Comparison of ENCODE assay signal across 34 cellular contexts in the genomic region with DNA sequence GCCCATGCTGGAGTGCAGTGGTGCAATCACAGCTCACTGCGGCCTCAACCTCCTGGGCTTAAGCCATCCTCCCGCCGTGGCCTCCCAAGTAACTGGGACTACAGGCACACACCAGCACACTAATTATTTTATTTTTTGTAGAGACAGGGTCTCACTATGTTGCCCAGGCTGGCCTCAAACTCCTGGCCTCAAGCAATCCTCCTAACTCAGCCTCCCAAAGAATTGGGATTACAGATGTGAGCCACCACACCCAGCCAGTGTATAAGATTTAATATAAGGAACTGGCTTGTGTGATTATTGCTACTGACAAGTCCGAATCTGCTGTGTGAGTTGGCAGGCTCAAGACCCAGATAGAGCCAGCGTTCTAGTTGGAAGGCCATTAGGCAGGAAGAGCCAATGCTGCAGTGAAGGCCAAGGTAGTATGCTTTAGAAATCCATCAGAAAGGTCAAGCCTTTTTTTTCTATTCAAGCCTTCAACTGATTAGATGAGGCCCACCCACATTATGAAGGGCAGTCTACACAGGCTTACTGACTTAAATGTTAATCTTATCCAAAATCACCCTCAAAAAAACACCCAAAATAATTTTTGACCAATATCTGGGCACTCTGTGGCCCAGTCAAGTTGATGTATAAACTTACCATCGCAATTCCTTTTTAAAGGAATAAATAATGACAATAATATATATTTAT. TPM values are rescaled to one million over a fixed set of nuclear protein-coding genes. Genes with fewer than 3 reads are reported as not detected.
"Had no signal": no experiment of that assay in that cellular context is flagged by ENCODE, and none has a peak within 500 bp of the region (broad histone marks: within the 10 kb centered on the region; RNA-seq: fewer than 3 reads in every experiment).

No MANE protein-coding gene starts in this region.

- H3K4me3 ChIP-seq: colonic mucosa, esophagus squamous epithelium, gastrocnemius medialis, heart right ventricle, left lung, lower lobe of right lung, mucosa of descending colon had no signal

- H3K4me3 Mint-ChIP-seq: dendritic cell treated with granulocyte-macrophage colony-stimulating factor and Interleukin-4, amounts not matched to agents 40 ng/mL and 50 ng/mL, for 4 days; effector memory CD8-positive, alpha-beta T cell; endodermal cell; mesothelial cell of epicardium; naive B cell had no signal

- H3K4me1 ChIP-seq: colonic mucosa, esophagus squamous epithelium, gastrocnemius medialis, left lung, lower lobe of right lung had no signal

- H3K27ac Mint-ChIP-seq: dendritic cell treated with granulocyte-macrophage colony-stimulating factor and Interleukin-4, amounts not matched to agents 40 ng/mL and 50 ng/mL, for 4 days; effector memory CD8-positive, alpha-beta T cell; endodermal cell; naive B cell had no signal

- FAIRE-seq: endometrium, islet of Langerhans, keratinocyte had no signal

- DNase-seq: colonic mucosa; cortex of kidney; effector CD8-positive, alpha-beta T cell; effector memory CD8-positive, alpha-beta T cell; endodermal cell; erythroblast; esophagus squamous epithelium; foreskin fibroblast; foreskin melanocyte; gastrocnemius medialis; glutamatergic neuron; head of caudate nucleus; heart right ventricle; hippocampal formation; left cardiac atrium; left lung; left ventricle myocardium superior; lower lobe of right lung; mesenchymal stem cell; mucosa of descending colon; naive B cell had no signal

- H3K27me3 Mint-ChIP-seq: dendritic cell treated with granulocyte-macrophage colony-stimulating factor and Interleukin-4, amounts not matched to agents 40 ng/mL and 50 ng/mL, for 4 days; effector memory CD8-positive, alpha-beta T cell; naive B cell had no signal

- H3K9me3 Mint-ChIP-seq: dendritic cell treated with granulocyte-macrophage colony-stimulating factor and Interleukin-4, amounts not matched to agents 40 ng/mL and 50 ng/mL, for 4 days; effector memory CD8-positive, alpha-beta T cell; endodermal cell had no signal

- H3K9me3 ChIP-seq: colonic mucosa, esophagus squamous epithelium, gastrocnemius medialis, heart right ventricle, left lung, lower lobe of right lung, mucosa of descending colon had no signal

- H3K27ac ChIP-seq: colonic mucosa, epithelial cell of prostate, esophagus squamous epithelium, gastrocnemius medialis, heart right ventricle, left lung, lower lobe of right lung had no signal

- H3K27me3 ChIP-seq: colonic mucosa, esophagus squamous epithelium, gastrocnemius medialis, heart right ventricle, left lung had no signal

- ATAC-seq: effector memory CD8-positive, alpha-beta T cell; esophagus mucosa; gastrocnemius medialis; heart right ventricle; left cardiac atrium; left lung; left ventricle myocardium superior; lower lobe of right lung; mucosa of descending colon had no signal

RNA-seq across cellular contexts. Expression of gene OR2AE1, which starts 23.1 kb away (rescaled TPM):
- total RNA-seq: colonic mucosa, dermis microvascular lymphatic vessel endothelial cell, endodermal cell, gastrocnemius medialis, glomerular endothelial cell, heart right ventricle, kidney epithelial cell, left ventricle myocardium superior, lung microvascular endothelial cell, mesenteric fat pad, myocyte had no signal
- polyA plus RNA-seq: heart right ventricle, keratinocyte had no signal

RNA-seq across cellular contexts. Expression of gene GJC3, which starts 29.4 kb away (rescaled TPM):
- total RNA-seq: colonic mucosa, gastrocnemius medialis, kidney epithelial cell, lower lobe of right lung, mucosa of descending colon, myocyte had no signal
- polyA plus RNA-seq: keratinocyte had no signal
